ENCODE assay signal across 1 cellular context in the genomic region with DNA sequence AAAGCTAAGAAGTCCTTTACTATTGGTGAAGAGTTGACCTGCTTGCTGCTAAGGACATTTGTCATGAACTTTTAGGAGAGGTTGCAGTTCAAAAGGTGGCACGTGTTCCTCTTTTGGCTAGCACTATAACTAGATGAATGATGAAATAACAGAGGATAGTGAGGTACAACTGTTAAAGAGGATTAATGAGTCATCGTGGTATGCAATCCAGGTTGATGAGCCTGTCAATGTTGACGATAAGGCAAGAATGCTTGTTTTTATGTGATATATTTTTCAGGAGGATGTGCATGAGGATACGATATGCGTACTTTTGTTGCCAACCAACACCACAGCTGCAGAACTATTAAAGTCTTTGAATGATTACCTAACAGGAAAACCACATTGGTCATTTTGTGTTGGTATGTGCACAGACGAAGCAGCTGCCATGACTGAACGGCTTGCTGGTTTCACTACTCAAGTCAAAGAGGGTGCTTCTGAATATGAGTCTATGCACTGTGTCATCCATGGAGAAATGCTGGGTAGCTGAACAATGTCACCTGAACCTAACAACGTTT.
A peak's percentile ranks its signal among the peaks of the same experiment; 100 is the strongest.
TF ChIP-seq lines count a peak whose summit lies in the region.

No MANE protein-coding gene starts in this region.

TF ChIP-seq in GM12878, 131 proteins besides CTCF, POLR2A, EP300 and RAD21 (continued from another document and continues in another):
- TF ChIP-seq, protein P1, sequence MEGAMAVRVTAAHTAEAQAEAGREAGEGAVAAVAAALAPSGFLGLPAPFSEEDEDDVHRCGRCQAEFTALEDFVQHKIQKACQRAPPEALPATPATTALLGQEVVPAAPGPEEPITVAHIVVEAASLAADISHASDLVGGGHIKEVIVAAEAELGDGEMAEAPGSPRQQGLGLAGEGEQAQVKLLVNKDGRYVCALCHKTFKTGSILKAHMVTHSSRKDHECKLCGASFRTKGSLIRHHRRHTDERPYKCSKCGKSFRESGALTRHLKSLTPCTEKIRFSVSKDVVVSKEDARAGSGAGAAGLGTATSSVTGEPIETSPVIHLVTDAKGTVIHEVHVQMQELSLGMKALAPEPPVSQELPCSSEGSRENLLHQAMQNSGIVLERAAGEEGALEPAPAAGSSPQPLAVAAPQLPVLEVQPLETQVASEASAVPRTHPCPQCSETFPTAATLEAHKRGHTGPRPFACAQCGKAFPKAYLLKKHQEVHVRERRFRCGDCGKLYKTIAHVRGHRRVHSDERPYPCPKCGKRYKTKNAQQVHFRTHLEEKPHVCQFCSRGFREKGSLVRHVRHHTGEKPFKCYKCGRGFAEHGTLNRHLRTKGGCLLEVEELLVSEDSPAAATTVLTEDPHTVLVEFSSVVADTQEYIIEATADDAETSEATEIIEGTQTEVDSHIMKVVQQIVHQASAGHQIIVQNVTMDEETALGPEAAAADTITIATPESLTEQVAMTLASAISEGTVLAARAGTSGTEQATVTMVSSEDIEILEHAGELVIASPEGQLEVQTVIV (IDR thresholded peaks at IDR 0.05; ENCODE audit: borderline replicate concordance, partially characterized antibody): no peak
- TF ChIP-seq, protein P2, sequence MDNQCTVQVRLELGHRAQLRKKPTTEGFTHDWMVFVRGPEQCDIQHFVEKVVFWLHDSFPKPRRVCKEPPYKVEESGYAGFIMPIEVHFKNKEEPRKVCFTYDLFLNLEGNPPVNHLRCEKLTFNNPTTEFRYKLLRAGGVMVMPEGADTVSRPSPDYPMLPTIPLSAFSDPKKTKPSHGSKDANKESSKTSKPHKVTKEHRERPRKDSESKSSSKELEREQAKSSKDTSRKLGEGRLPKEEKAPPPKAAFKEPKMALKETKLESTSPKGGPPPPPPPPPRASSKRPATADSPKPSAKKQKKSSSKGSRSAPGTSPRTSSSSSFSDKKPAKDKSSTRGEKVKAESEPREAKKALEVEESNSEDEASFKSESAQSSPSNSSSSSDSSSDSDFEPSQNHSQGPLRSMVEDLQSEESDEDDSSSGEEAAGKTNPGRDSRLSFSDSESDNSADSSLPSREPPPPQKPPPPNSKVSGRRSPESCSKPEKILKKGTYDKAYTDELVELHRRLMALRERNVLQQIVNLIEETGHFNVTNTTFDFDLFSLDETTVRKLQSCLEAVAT (IDR thresholded peaks at IDR 0.05): 0 out of 2 replicates have a peak, but pooled peaks have one; percentile 34
- TF ChIP-seq FOXM1 (IDR thresholded peaks at IDR 0.05; ENCODE audit: low read depth, low read length): peak; percentile 82; the same call in 1 of the 2 replicates
- peak; percentile 53; the same call in 1 of the 2 replicates for TF ChIP-seq GABPA (IDR thresholded peaks at IDR 0.05; ENCODE audit: low read depth)
- peak; percentile 54 for TF ChIP-seq SP1 (IDR thresholded peaks at IDR 0.05; ENCODE audit: low read depth, low read length)
- no peak for TF ChIP-seq SUZ12 (IDR thresholded peaks at IDR 0.05; ENCODE audit: unreplicated experiment)
- TF ChIP-seq, protein P3, sequence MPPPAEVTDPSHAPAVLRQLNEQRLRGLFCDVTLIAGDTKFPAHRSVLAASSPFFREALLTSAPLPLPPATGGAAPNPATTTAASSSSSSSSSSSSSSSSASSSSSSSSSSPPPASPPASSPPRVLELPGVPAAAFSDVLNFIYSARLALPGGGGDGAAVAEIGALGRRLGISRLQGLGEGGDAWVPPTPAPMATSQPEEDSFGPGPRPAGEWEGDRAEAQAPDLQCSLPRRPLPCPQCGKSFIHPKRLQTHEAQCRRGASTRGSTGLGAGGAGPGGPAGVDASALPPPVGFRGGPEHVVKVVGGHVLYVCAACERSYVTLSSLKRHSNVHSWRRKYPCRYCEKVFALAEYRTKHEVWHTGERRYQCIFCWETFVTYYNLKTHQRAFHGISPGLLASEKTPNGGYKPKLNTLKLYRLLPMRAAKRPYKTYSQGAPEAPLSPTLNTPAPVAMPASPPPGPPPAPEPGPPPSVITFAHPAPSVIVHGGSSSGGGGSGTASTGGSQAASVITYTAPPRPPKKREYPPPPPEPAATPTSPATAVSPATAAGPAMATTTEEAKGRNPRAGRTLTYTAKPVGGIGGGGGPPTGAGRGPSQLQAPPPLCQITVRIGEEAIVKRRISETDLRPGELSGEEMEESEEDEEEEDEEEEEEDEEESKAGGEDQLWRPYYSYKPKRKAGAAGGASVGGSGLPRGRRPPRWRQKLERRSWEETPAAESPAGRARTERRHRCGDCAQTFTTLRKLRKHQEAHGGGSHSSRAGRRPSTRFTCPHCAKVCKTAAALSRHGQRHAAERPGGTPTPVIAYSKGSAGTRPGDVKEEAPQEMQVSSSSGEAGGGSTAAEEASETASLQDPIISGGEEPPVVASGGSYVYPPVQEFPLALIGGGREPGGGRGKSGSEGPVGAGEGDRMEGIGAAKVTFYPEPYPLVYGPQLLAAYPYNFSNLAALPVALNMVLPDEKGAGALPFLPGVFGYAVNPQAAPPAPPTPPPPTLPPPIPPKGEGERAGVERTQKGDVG (CRISPR knock-in tag; IDR thresholded peaks at IDR 0.05): no peak
- no peak for TF ChIP-seq ZNF207 (IDR thresholded peaks at IDR 0.05; ENCODE audit: borderline replicate concordance)
- TF ChIP-seq, protein P4, sequence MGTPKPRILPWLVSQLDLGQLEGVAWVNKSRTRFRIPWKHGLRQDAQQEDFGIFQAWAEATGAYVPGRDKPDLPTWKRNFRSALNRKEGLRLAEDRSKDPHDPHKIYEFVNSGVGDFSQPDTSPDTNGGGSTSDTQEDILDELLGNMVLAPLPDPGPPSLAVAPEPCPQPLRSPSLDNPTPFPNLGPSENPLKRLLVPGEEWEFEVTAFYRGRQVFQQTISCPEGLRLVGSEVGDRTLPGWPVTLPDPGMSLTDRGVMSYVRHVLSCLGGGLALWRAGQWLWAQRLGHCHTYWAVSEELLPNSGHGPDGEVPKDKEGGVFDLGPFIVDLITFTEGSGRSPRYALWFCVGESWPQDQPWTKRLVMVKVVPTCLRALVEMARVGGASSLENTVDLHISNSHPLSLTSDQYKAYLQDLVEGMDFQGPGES (IDR thresholded peaks at IDR 0.05): no peak
- TF ChIP-seq, protein P5, sequence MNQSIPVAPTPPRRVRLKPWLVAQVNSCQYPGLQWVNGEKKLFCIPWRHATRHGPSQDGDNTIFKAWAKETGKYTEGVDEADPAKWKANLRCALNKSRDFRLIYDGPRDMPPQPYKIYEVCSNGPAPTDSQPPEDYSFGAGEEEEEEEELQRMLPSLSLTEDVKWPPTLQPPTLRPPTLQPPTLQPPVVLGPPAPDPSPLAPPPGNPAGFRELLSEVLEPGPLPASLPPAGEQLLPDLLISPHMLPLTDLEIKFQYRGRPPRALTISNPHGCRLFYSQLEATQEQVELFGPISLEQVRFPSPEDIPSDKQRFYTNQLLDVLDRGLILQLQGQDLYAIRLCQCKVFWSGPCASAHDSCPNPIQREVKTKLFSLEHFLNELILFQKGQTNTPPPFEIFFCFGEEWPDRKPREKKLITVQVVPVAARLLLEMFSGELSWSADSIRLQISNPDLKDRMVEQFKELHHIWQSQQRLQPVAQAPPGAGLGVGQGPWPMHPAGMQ (IDR thresholded peaks at IDR 0.05; ENCODE audit: borderline replicate concordance): no peak
- TF ChIP-seq NR2F1 (conservative IDR thresholded peaks at IDR 0.05): peak; percentile 68; the same call in 1 of the 2 replicates
- no peak for TF ChIP-seq MYB (IDR thresholded peaks at IDR 0.05; ENCODE audit: borderline replicate concordance, low read depth, low read length)
- no peak for TF ChIP-seq SIN3A (IDR thresholded peaks at IDR 0.05; ENCODE audit: low read depth, low read length)
- TF ChIP-seq, protein P6, sequence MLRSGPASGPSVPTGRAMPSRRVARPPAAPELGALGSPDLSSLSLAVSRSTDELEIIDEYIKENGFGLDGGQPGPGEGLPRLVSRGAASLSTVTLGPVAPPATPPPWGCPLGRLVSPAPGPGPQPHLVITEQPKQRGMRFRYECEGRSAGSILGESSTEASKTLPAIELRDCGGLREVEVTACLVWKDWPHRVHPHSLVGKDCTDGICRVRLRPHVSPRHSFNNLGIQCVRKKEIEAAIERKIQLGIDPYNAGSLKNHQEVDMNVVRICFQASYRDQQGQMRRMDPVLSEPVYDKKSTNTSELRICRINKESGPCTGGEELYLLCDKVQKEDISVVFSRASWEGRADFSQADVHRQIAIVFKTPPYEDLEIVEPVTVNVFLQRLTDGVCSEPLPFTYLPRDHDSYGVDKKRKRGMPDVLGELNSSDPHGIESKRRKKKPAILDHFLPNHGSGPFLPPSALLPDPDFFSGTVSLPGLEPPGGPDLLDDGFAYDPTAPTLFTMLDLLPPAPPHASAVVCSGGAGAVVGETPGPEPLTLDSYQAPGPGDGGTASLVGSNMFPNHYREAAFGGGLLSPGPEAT (IDR thresholded peaks at IDR 0.05; ENCODE audit: low read depth): peak; percentile 12; the same call in 1 of the 2 replicates
- no peak for TF ChIP-seq STAT3 (IDR thresholded peaks at IDR 0.05; ENCODE audit: low read depth, low read length)
- TF ChIP-seq JUND (IDR thresholded peaks at IDR 0.05; ENCODE audit: low read depth, low read length): no peak
- no peak for TF ChIP-seq CBX3 (IDR thresholded peaks at IDR 0.05; ENCODE audit: borderline replicate concordance, low read depth)
- TF ChIP-seq MEF2A (IDR thresholded peaks at IDR 0.05; ENCODE audit: insufficient read depth, low read depth, low read length): 0 out of 2 replicates have a peak, but pooled peaks have one; percentile 56
- no peak for TF ChIP-seq SRF (IDR thresholded peaks at IDR 0.05; ENCODE audit: low read depth in 2 of 2, low read length in 2 of 2)
- peak; percentile 75; the same call in 1 of the 2 replicates for TF ChIP-seq PML (IDR thresholded peaks at IDR 0.05; ENCODE audit: low read length)
- TF ChIP-seq POLR2AphosphoS5 (IDR thresholded peaks at IDR 0.05; ENCODE audit: low read length): no peak
- TF ChIP-seq, protein P7, sequence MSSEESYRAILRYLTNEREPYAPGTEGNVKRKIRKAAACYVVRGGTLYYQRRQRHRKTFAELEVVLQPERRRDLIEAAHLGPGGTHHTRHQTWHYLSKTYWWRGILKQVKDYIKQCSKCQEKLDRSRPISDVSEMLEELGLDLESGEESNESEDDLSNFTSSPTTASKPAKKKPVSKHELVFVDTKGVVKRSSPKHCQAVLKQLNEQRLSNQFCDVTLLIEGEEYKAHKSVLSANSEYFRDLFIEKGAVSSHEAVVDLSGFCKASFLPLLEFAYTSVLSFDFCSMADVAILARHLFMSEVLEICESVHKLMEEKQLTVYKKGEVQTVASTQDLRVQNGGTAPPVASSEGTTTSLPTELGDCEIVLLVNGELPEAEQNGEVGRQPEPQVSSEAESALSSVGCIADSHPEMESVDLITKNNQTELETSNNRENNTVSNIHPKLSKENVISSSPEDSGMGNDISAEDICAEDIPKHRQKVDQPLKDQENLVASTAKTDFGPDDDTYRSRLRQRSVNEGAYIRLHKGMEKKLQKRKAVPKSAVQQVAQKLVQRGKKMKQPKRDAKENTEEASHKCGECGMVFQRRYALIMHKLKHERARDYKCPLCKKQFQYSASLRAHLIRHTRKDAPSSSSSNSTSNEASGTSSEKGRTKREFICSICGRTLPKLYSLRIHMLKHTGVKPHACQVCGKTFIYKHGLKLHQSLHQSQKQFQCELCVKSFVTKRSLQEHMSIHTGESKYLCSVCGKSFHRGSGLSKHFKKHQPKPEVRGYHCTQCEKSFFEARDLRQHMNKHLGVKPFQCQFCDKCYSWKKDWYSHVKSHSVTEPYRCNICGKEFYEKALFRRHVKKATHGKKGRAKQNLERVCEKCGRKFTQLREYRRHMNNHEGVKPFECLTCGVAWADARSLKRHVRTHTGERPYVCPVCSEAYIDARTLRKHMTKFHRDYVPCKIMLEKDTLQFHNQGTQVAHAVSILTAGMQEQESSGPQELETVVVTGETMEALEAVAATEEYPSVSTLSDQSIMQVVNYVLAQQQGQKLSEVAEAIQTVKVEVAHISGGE (CRISPR knock-in tag; IDR thresholded peaks at IDR 0.05): no peak
- no peak for TF ChIP-seq POLR2AphosphoS2 (IDR thresholded peaks at IDR 0.05; ENCODE audit: low read depth, low read length)
- no peak for TF ChIP-seq SIX5 (IDR thresholded peaks at IDR 0.05; ENCODE audit: low read depth, low read length, severe bottlenecking)
- TF ChIP-seq, protein P8, sequence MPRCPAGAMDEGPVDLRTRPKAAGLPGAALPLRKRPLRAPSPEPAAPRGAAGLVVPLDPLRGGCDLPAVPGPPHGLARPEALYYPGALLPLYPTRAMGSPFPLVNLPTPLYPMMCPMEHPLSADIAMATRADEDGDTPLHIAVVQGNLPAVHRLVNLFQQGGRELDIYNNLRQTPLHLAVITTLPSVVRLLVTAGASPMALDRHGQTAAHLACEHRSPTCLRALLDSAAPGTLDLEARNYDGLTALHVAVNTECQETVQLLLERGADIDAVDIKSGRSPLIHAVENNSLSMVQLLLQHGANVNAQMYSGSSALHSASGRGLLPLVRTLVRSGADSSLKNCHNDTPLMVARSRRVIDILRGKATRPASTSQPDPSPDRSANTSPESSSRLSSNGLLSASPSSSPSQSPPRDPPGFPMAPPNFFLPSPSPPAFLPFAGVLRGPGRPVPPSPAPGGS (IDR thresholded peaks at IDR 0.05; ENCODE audit: borderline replicate concordance, insufficient read depth, low read depth, low read length, poor library complexity, severe bottlenecking): peak; percentile 13
- TF ChIP-seq BMI1 (IDR thresholded peaks at IDR 0.05; ENCODE audit: borderline replicate concordance): no peak
- peak; percentile 21; the same call in 1 of the 2 replicates for TF ChIP-seq CHD2 (IDR thresholded peaks at IDR 0.05; ENCODE audit: borderline replicate concordance, low read depth, low read length)
- TF ChIP-seq RCOR1 (conservative IDR thresholded peaks at IDR 0.05; ENCODE audit: low read depth, low read length): no peak
- TF ChIP-seq NBN (IDR thresholded peaks at IDR 0.05): peak; percentile 63
- no peak for TF ChIP-seq WRNIP1 (IDR thresholded peaks at IDR 0.05; ENCODE audit: borderline replicate concordance, low read depth, low read length)
- peak; percentile 75 for TF ChIP-seq BCL11A (IDR thresholded peaks at IDR 0.05; ENCODE audit: low read depth, low read length)
- TF ChIP-seq, protein P9, sequence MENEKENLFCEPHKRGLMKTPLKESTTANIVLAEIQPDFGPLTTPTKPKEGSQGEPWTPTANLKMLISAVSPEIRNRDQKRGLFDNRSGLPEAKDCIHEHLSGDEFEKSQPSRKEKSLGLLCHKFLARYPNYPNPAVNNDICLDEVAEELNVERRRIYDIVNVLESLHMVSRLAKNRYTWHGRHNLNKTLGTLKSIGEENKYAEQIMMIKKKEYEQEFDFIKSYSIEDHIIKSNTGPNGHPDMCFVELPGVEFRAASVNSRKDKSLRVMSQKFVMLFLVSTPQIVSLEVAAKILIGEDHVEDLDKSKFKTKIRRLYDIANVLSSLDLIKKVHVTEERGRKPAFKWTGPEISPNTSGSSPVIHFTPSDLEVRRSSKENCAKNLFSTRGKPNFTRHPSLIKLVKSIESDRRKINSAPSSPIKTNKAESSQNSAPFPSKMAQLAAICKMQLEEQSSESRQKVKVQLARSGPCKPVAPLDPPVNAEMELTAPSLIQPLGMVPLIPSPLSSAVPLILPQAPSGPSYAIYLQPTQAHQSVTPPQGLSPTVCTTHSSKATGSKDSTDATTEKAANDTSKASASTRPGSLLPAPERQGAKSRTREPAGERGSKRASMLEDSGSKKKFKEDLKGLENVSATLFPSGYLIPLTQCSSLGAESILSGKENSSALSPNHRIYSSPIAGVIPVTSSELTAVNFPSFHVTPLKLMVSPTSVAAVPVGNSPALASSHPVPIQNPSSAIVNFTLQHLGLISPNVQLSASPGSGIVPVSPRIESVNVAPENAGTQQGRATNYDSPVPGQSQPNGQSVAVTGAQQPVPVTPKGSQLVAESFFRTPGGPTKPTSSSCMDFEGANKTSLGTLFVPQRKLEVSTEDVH (IDR thresholded peaks at IDR 0.05; ENCODE audit: low read depth, partially characterized antibody): no peak
- TF ChIP-seq ATF7 (IDR thresholded peaks at IDR 0.05; ENCODE audit: low read depth): peak; percentile 80
- TF ChIP-seq RBBP5 (conservative IDR thresholded peaks at IDR 0.05): no peak
